8 cellular contexts compared by ENCODE assay signal in genomic region chr3:149936812-149937230, GRCh38. TPM values are rescaled to one million over a fixed set of nuclear protein-coding genes. Genes with fewer than 3 reads are reported as not detected.
A peak's percentile ranks its signal among the peaks of the same experiment; 100 is the strongest.
DNase-seq lines count a peak whose midpoint lies in the region; ATAC-seq, FAIRE-seq and TF ChIP-seq lines count a peak whose summit lies in the region.

No MANE protein-coding gene starts in this region.

- H3K4me3 Mint-ChIP-seq in Caco-2 (ENCODE audit: unreplicated experiment): no peak overlapping the region
- H3K4me3 Mint-ChIP-seq in immature natural killer cell: no peak overlapping the region

- peak; percentile 85 for TF ChIP-seq CTCF in Caco-2 (IDR thresholded peaks at IDR 0.05; ENCODE audit: insufficient read depth in 1 of 2, low read depth in 1 of 2, low read length in 1 of 2, severe bottlenecking in 1 of 2, unreplicated experiment in 1 of 2)
- peak; percentile 90 for TF ChIP-seq CTCF in Loucy (conservative IDR thresholded peaks at IDR 0.05; ENCODE audit: low read length)
- peak; percentile 70 to 80 (median 77) for TF ChIP-seq CTCF in K562 (IDR thresholded peaks at IDR 0.05 in 2 of 3, conservative IDR thresholded peaks at IDR 0.05 in 1 of 3; ENCODE audit: insufficient read depth in 2 of 3, low read depth in 1 of 3, low read length in 3 of 3)

- no peaks in the 10 kb centered on the region for H3K9me1 ChIP-seq in K562 (ENCODE audit: control insufficient read depth, insufficient read depth, low read length)

- H3K4me2 ChIP-seq in Loucy (ENCODE audit: low read depth, low read length, poor library complexity, severe bottlenecking): no peak overlapping the region
- peak overlapping the region; percentile 59 for H3K4me2 ChIP-seq in K562 (ENCODE audit: insufficient read depth, low read length)

- H3K9me2 ChIP-seq in Loucy (replicated peaks; ENCODE audit: low read depth, low read length): no peaks in the 10 kb centered on the region

- no peak overlapping the region for H3K27ac Mint-ChIP-seq in Caco-2 (ENCODE audit: unreplicated experiment)
- no peak overlapping the region for H3K27ac Mint-ChIP-seq in immature natural killer cell

- H4K20me1 ChIP-seq in Loucy (ENCODE audit: insufficient read depth, low read length, poor library complexity, severe bottlenecking) (no peaks in the 10 kb centered on the region), K562 (replicated peaks; ENCODE audit: control insufficient read depth, insufficient read depth, low read length) (no peaks in the 10 kb centered on the region)

- H3F3A ChIP-seq in Loucy (ENCODE audit: low read depth): no peaks in the 10 kb centered on the region

- in situ Hi-C loops in K562 (cut with MboI): no loop called here

- intact Hi-C loops in Caco-2 (cut with micrococcal nuclease; ENCODE audit: unreplicated experiment): loop anchor here (1.0 kb wide), 3 partner anchors 32 to 284 kb away; no protein-coding TSS in a partner anchor
- intact Hi-C loops in K562 (cut with micrococcal nuclease): loop anchor here (1.0 to 10.0 kb wide), 3 partner anchors 247 to 558 kb away; no protein-coding TSS in a partner anchor

- TF ChIP-seq RAD21 in K562 (CRISPR knock-in tag; conservative IDR thresholded peaks at IDR 0.05 in 1 of 2, IDR thresholded peaks at IDR 0.05 in 1 of 2): peak; percentile 64 to 76

- H3K9ac ChIP-seq in Loucy (ENCODE audit: low read depth, low read length, poor library complexity, severe bottlenecking): no peak overlapping the region
- H3K9ac ChIP-seq in K562 (ENCODE audit: insufficient read depth in 1 of 2, low read depth in 2 of 2, low read length in 2 of 2): no peak overlapping the region

- TF ChIP-seq POLR2A in K562 (conservative IDR thresholded peaks at IDR 0.05): no peak

- H3K79me2 ChIP-seq in Loucy (ENCODE audit: insufficient read depth, low read length) (no peaks in the 10 kb centered on the region), K562 (ENCODE audit: control insufficient read depth, insufficient read depth, low read length) (no peaks in the 10 kb centered on the region)

- no peaks in the 10 kb centered on the region for H3K27me3 ChIP-seq in Caco-2 (replicated peaks; ENCODE audit: control insufficient read depth, insufficient read depth, low read length)
- H3K27me3 ChIP-seq in Loucy (ENCODE audit: insufficient read depth, low read length, poor library complexity, severe bottlenecking): no peaks in the 10 kb centered on the region
- H3K27me3 ChIP-seq in K562 (ENCODE audit: control insufficient read depth in 2 of 2, insufficient read depth in 2 of 2, low read length in 2 of 2): no peaks in the 10 kb centered on the region

- ATAC-seq in GM21360 (IDR thresholded peaks at IDR 0.05; ENCODE audit: unreplicated experiment) (peak; percentile 76), SK-N-SH treated with all-trans-retinoic acid at 6 μM for 48 hours (peak; percentile 81), K562 (peak; percentile 90), GM21526 (IDR thresholded peaks at IDR 0.05; ENCODE audit: low FRiP score, unreplicated experiment) (no peak)

- H3K9me3 ChIP-seq in Caco-2 (no peaks in the 10 kb centered on the region), Loucy (ENCODE audit: insufficient read depth, low read depth, low read length) (peaks cover 7% of the 10 kb centered on the region; the same call in 1 of the 2 replicates), K562 (replicated peaks; ENCODE audit: control insufficient read depth, insufficient read depth, low read depth, low read length) (no peaks in the 10 kb centered on the region)

- no peak for TF ChIP-seq EP300 in K562 (IDR thresholded peaks at IDR 0.05; ENCODE audit: low read length)

- CTCF ChIA-PET in Caco-2 (lab: Charles Lee): interaction anchor here (1.9 kb wide), 1 partner anchor 247 kb away, joined by 10 read pairs; no protein-coding TSS in a partner anchor
- CTCF ChIA-PET in K562 (lab: Yijun Ruan, JAX; ENCODE audit: low intra/inter-chr PET ratio): interaction anchor here (0.7 to 1.1 kb wide), 3 partner anchors 247 to 1346 kb away, joined by 3 to 5 read pairs (median 5); no protein-coding TSS in a partner anchor

- no peak overlapping the region for H3K27ac ChIP-seq in K562 (ENCODE audit: extremely low read depth, low read depth, low read length)

- no peaks in the 10 kb centered on the region for H3K4me1 ChIP-seq in Caco-2
- no peaks in the 10 kb centered on the region for H3K4me1 ChIP-seq in Loucy (ENCODE audit: insufficient read depth, low read length, poor library complexity, severe bottlenecking)
- H3K4me1 ChIP-seq in K562 (replicated peaks in 1 of 2; ENCODE audit: control insufficient read depth in 2 of 2, insufficient read depth in 2 of 2, low read length in 2 of 2): no peaks in the 10 kb centered on the region; a peak in 1 of 5 replicates

- BruUV-seq in Caco-2 (replicated peaks; lab: Mats Ljungman, UMichigan) (no TSS peak), K562 (replicated peaks; lab: Mats Ljungman, UMichigan) (no TSS peak)

- FAIRE-seq in K562 (lab: Jason Lieb, UNC): peak; percentile 79

- H3K9me3 Mint-ChIP-seq in Caco-2 (ENCODE audit: unreplicated experiment) (peaks cover 4% of the 10 kb centered on the region), immature natural killer cell (no peaks in the 10 kb centered on the region)

- H3K36me3 ChIP-seq in Caco-2 (ENCODE audit: control insufficient read depth, insufficient read depth, low read length): no peaks in the 10 kb centered on the region
- peaks cover 9% of the 10 kb centered on the region; the same call in 1 of the 2 replicates for H3K36me3 ChIP-seq in Loucy (ENCODE audit: insufficient read depth, low read length)
- no peaks in the 10 kb centered on the region for H3K36me3 ChIP-seq in K562 (ENCODE audit: control insufficient read depth, insufficient read depth, low read length)

- DNase-seq in Caco-2 (peak; percentile 56 to 60), K562 (ENCODE audit: extremely low read depth in 1 of 4, low spot score in 3 of 4) (peak; percentile 35 to 69 (median 54)), immature natural killer cell (peak; percentile 9 to 40 (median 12))
- peak; percentile 20 for DNase-seq in stimulated activated CD4-positive, alpha-beta T cell treated with anti-CD3 and anti-CD28 coated beads, Interleukin-4, amount 100 ng/mL, for 1 hour

- H3K4me1 Mint-ChIP-seq in Caco-2 (ENCODE audit: low read depth, unreplicated experiment): peaks cover 16% of the 10 kb centered on the region
- peaks cover 16 to 68% of the 10 kb centered on the region in 2 donors for H3K4me1 Mint-ChIP-seq in immature natural killer cell

- no peaks in the 10 kb centered on the region for H3K27me3 Mint-ChIP-seq in Caco-2 (ENCODE audit: insufficient read depth, unreplicated experiment)
- peaks cover 0 to 2% (median 0%) of the 10 kb centered on the region in 3 donors for H3K27me3 Mint-ChIP-seq in immature natural killer cell (ENCODE audit: low read depth in 3 of 3)

- WGBS in K562 (ENCODE audit: insufficient coverage, low coverage, missing lambda C conversion rate): 2% methylated on average over 7 of the region's 7 CpGs

- POLR2A ChIA-PET in Caco-2 (lab: Charles Lee): no interaction called here
- POLR2A ChIA-PET in K562 (lab: Yijun Ruan, JAX): no interaction called here

- no peak overlapping the region for H2AFZ ChIP-seq in Loucy (ENCODE audit: low read length)
- H2AFZ ChIP-seq in K562 (ENCODE audit: low read depth, low read length): peak overlapping the region; percentile 47; the same call in 1 of the 2 replicates

- H3K36me3 Mint-ChIP-seq in Caco-2 (ENCODE audit: insufficient read depth, unreplicated experiment) (no peaks in the 10 kb centered on the region), immature natural killer cell (peaks cover 5 to 11% (median 10%) of the 10 kb centered on the region in 3 donors)

- H3K4me3 ChIP-seq in Caco-2 (ENCODE audit: low read depth, low read length) (no peak overlapping the region), Loucy (ENCODE audit: low read length, poor library complexity, severe bottlenecking) (no peak overlapping the region), K562 (no peak overlapping the region)

TF ChIP-seq in K562, 482 proteins besides CTCF, POLR2A, EP300 and RAD21 (continues in another document):
- TF ChIP-seq KLF1 (tag; IDR thresholded peaks at IDR 0.05) (no peak), JUN (IDR thresholded peaks at IDR 0.05; ENCODE audit: borderline replicate concordance, low read depth, low read length) (no peak), JUN (CRISPR knock-in tag; IDR thresholded peaks at IDR 0.05; ENCODE audit: borderline replicate concordance) (no peak), SMC3 (conservative IDR thresholded peaks at IDR 0.05; ENCODE audit: insufficient read depth, low read depth, low read length) (peak; percentile 70), TCF7 (IDR thresholded peaks at IDR 0.05; ENCODE audit: borderline replicate concordance) (no peak), STAG1 (CRISPR knock-in tag; IDR thresholded peaks at IDR 0.05; ENCODE audit: borderline replicate concordance) (peak; percentile 60; the same call in 1 of the 2 replicates), PCBP2 (IDR thresholded peaks at IDR 0.05; ENCODE audit: low read depth, low read length, poor library complexity, severe bottlenecking) (no peak), RB1 (IDR thresholded peaks at IDR 0.05; ENCODE audit: low read depth) (no peak)

RNA-seq across cellular contexts. Expression of gene PFN2, which starts 33.9 kb away (rescaled TPM):
- total RNA-seq in Caco-2 (2022) (39.3 and 45.9 TPM in 2 replicates), K562 (2014; rRNA removed) (0.32 and 0.53 TPM in 2 replicates), K562 (2014; rRNA removed; fragmentation: Illumina TruSeq; extraction: Trizol) (0.25 and 0.35 TPM in 2 replicates), K562 (2015; rRNA removed; fragmentation: Illumina TruSeq; extraction: Trizol) (0.19 and 0.29 TPM in 2 replicates), K562 (2021) (0.49 and 0.86 TPM in 2 replicates)
- total RNA-seq in K562 (2011; cell fraction: chromatin; rRNA removed; ENCODE audit: low replicate concordance): 0.21 and 0.39 TPM in 2 replicates
- total RNA-seq in K562 (2011; cell fraction: nucleolus; rRNA removed): not detected in 2 replicates
- 0.81 TPM in 1 of 2 replicates, not detected in the other for total RNA-seq in K562 (2011; cell fraction: nucleoplasm; rRNA removed)
- polyA plus RNA-seq in K562 (2011; rRNA removed) (0.22 and 0.35 TPM in 2 replicates), K562 (2014; fragmentation: Illumina TruSeq; extraction: Trizol) (0.14 and 0.43 TPM in 2 replicates), K562 (2014; fragmentation: Nextera tagmentation; extraction: Ambion mirVana) (under 1 TPM; 0.14 to 0.45 TPM), K562 (2014; rRNA removed) (0.37 TPM in 1 of 2 replicates, not detected in the other), immature natural killer cell (1 to 10 TPM; 1.7 to 5.8 (median 4.6) TPM)
- polyA plus RNA-seq in K562 (2011; cell fraction: cytosol; rRNA removed): 0.12 and 0.19 TPM in 2 replicates
- polyA plus RNA-seq in K562 (2011; cell fraction: nucleus; rRNA removed): 0.37 and 0.54 TPM in 2 replicates
- 0.29 and 0.33 TPM in 2 replicates for polyA plus RNA-seq in K562 (2012)
- polyA minus RNA-seq in K562 (2011; rRNA and poly(A)+ RNA removed): 0.39 and 0.81 TPM in 2 replicates
- not detected in 2 replicates for polyA minus RNA-seq in K562 (2011; cell fraction: cytosol; rRNA and poly(A)+ RNA removed)
- 0.27 and 0.78 TPM in 2 replicates for polyA minus RNA-seq in K562 (2011; cell fraction: nucleus; rRNA and poly(A)+ RNA removed)

Comparison
In these comparisons a context has a peak if more than half of its experiments do, and no peak if none do; other contexts are left out.
1. RNA of gene PFN2, which starts 33.9 kb away (total RNA-seq): 39.3 to 45.9 TPM in Caco-2; 0.19 to 0.86 TPM in K562; every median in the first group is over 10 times any median in the second.
2. Peak in every context shown above with its lines, with median percentiles within 50 percentile points of each other: DNase-seq and CTCF ChIP-seq.